21 cellular contexts compared by ENCODE assay signal in genomic region chr7:123615344-123615743, GRCh38. TPM values are rescaled to one million over a fixed set of nuclear protein-coding genes. Genes with fewer than 3 reads are reported as not detected.
DNase-seq lines count a peak whose midpoint lies in the region; ATAC-seq and TF ChIP-seq lines count a peak whose summit lies in the region.
"Had no signal": no experiment of that assay in that cellular context is flagged by ENCODE, and none has a peak within 500 bp of the region (broad histone marks: within the 10 kb centered on the region; RNA-seq: fewer than 3 reads in every experiment).

No MANE protein-coding gene starts in this region.

- POLR2A ChIA-PET in AG04449 (lab: Yijun Ruan, JAX): no interaction called here

- intact Hi-C loops in lower lobe of right lung (cut with DNase I): no loop called here

- DNase-seq in AG04449 (ENCODE audit: low read depth, low spot score): peak; percentile 46
- peak; percentile 24 for DNase-seq in HS-5 (ENCODE audit: low read depth)
- peak; percentile 87 for DNase-seq in dedifferentiated amniotic fluid mesenchymal stem cell (ENCODE audit: extremely low spot score)
- no peak for DNase-seq in lower lobe of right lung
- no peak for DNase-seq in islet precursor cell
- DNase-seq in KG1 (lab: John Stamatoyannopoulos, UW): no peak
- DNase-seq: anterior cingulate cortex; COR-L47; glutamatergic neuron; left cardiac atrium; MG63; NCI-H2029; NCI-H69; PC-9; right cardiac atrium; stimulated activated CD4-positive, alpha-beta T cell treated with anti-CD3 and anti-CD28 coated beads, Interleukin-4, amount 100 ng/mL, for 1 hour; WERI-Rb-1 had no signal

- no peaks in the 10 kb centered on the region for H3K9me3 ChIP-seq in lower lobe of right lung
- H3K9me3 ChIP-seq: MG63, tibial nerve had no signal

- no peak for TF ChIP-seq CTCF in AG04449 (IDR thresholded peaks at IDR 0.05; ENCODE audit: insufficient read depth, low read length, missing control alignments)
- no peak for TF ChIP-seq CTCF in lower lobe of right lung (IDR thresholded peaks at IDR 0.05)

- CTCF ChIA-PET in AG04449 (lab: Yijun Ruan, JAX): interaction anchor here (0.8 to 1.1 kb wide), 2 partner anchors 9 to 250 kb away, joined by 3 to 4 read pairs; no protein-coding TSS in a partner anchor

- H3K4me1 ChIP-seq in lower lobe of right lung: no peaks in the 10 kb centered on the region
- H3K4me1 ChIP-seq: tibial nerve had no signal

- peak; percentile 60 to 87 for ATAC-seq in lower lobe of right lung
- no peak for ATAC-seq in GM21529 (IDR thresholded peaks at IDR 0.05; ENCODE audit: unreplicated experiment)
- ATAC-seq in HG03159 (IDR thresholded peaks at IDR 0.05; ENCODE audit: unreplicated experiment): no peak
- ATAC-seq: right cardiac atrium had no signal

- H3K36me3 ChIP-seq in lower lobe of right lung: no peaks in the 10 kb centered on the region
- H3K36me3 ChIP-seq: MG63, tibial nerve, WERI-Rb-1 had no signal

- no peak overlapping the region for H3K4me3 ChIP-seq in AG04449 (ENCODE audit: low read depth, low read length)
- no peak overlapping the region for H3K4me3 ChIP-seq in lower lobe of right lung
- H3K4me3 ChIP-seq: MG63, PC-9, tibial nerve had no signal

- H3K27me3 ChIP-seq in lower lobe of right lung (ENCODE audit: low read depth): no peaks in the 10 kb centered on the region
- H3K27me3 ChIP-seq: MG63, tibial nerve had no signal

- no peak overlapping the region for H3K27ac ChIP-seq in lower lobe of right lung
- H3K27ac ChIP-seq: PC-9, tibial nerve, WERI-Rb-1 had no signal

RNA-seq across cellular contexts. Expression of gene ASB15, which starts 13.7 kb away (rescaled TPM):
- total RNA-seq in lower lobe of right lung: not detected
- total RNA-seq: HT1080, PC-9, tibial nerve had no signal

RNA-seq across cellular contexts. Expression of gene LMOD2, which starts 40.3 kb away (rescaled TPM):
- total RNA-seq in lower lobe of right lung: not detected
- total RNA-seq: HT1080, PC-9, tibial nerve had no signal

RNA-seq across cellular contexts. Expression of gene NDUFA5, which starts 57.7 kb away (rescaled TPM):
- total RNA-seq in lower lobe of right lung: 61.4 TPM

Comparison
In these comparisons a context has a peak if more than half of its experiments do, and no peak if none do; other contexts are left out.
1. DNase-seq: peak in AG04449 (single experiment), HS-5 (single experiment) and dedifferentiated amniotic fluid mesenchymal stem cell (single experiment); none in lower lobe of right lung (single experiment), islet precursor cell (single experiment) and KG1 (single experiment).
2. ATAC-seq: peak in lower lobe of right lung (2 of 2); none in GM21529 (single experiment) and HG03159 (single experiment).